Comparison of ENCODE assay signal across 8 cellular contexts in genomic region chr15:41559489-41560177, GRCh38. TPM values are rescaled to one million over a fixed set of nuclear protein-coding genes. Genes with fewer than 3 reads are reported as not detected.
DNase-seq lines count a peak whose midpoint lies in the region; ATAC-seq and TF ChIP-seq lines count a peak whose summit lies in the region.

No MANE protein-coding gene starts in this region.

- TF ChIP-seq CTCF in activated B cell treated with CpG ODN at 0.5 μM for 24 hours (IDR thresholded peaks at IDR 0.05) = no peak
- no peak for TF ChIP-seq CTCF in gastroesophageal sphincter (IDR thresholded peaks at IDR 0.05)
- TF ChIP-seq CTCF in parathyroid adenoma (IDR thresholded peaks at IDR 0.05) = no peak

- H3K27ac Mint-ChIP-seq in activated CD4-positive, alpha-beta T cell treated with anti-CD3 and anti-CD28 coated beads, Interleukin-2, amount 10 ng/mL, durations not matched to agents 7 days and 5 days = no peak overlapping the region
- H3K27ac Mint-ChIP-seq in activated B cell treated with CpG ODN at 0.5 μM for 24 hours = peak overlapping the region; percentile 56

- TF ChIP-seq POLR2A in gastroesophageal sphincter (IDR thresholded peaks at IDR 0.05) = no peak

- H3K9ac ChIP-seq in parathyroid adenoma = no peak overlapping the region

- H3K9me3 ChIP-seq in gastroesophageal sphincter = no peaks in the 10 kb centered on the region
- H3K9me3 ChIP-seq in parathyroid adenoma (ENCODE audit: control insufficient read depth, low read length) = no peaks in the 10 kb centered on the region

- H3K79me2 ChIP-seq in parathyroid adenoma = no peaks in the 10 kb centered on the region

- H2AFZ ChIP-seq in parathyroid adenoma = peak overlapping the region; percentile 74

- H3K27me3 ChIP-seq in gastroesophageal sphincter = no peaks in the 10 kb centered on the region
- H3K27me3 ChIP-seq in parathyroid adenoma (ENCODE audit: control insufficient read depth, insufficient read depth, low read length) = no peaks in the 10 kb centered on the region

- H3K4me1 ChIP-seq in gastroesophageal sphincter (peaks cover 0 to 58% (median 10%) of the 10 kb centered on the region in 3 donors), parathyroid adenoma (no peaks in the 10 kb centered on the region)

- H3K36me3 ChIP-seq in gastroesophageal sphincter (peaks cover 0 to 6% of the 10 kb centered on the region in 2 donors), parathyroid adenoma (ENCODE audit: control insufficient read depth, insufficient read depth, low read length) (no peaks in the 10 kb centered on the region)

- no peak for DNase-seq in activated CD4-positive, alpha-beta T cell treated with anti-CD3 and anti-CD28 coated beads, Interleukin-2, amount 10 ng/mL, durations not matched to agents 7 days and 5 days
- DNase-seq in activated CD4-positive, alpha-beta T cell treated with anti-CD3 and anti-CD28 coated beads for 1 hour = no peak
- no peak for DNase-seq in activated B cell treated with CpG ODN at 0.5 μM for 24 hours

- CTCF ChIA-PET in activated CD4-positive, alpha-beta T cell treated with anti-CD3 and anti-CD28 coated beads, Interleukin-2, amount 10 ng/mL, durations not matched to agents 7 days and 5 days (lab: Charles Lee) = interaction anchor here (1.0 kb wide), 1 partner anchor 94 kb away, joined by 3 read pairs; no protein-coding TSS in a partner anchor
- CTCF ChIA-PET in activated B cell treated with CpG ODN at 0.5 μM for 24 hours (lab: Charles Lee) = no interaction called here

- H3K27ac ChIP-seq in gastroesophageal sphincter = peak overlapping the region in 3 of 4 donors; percentile 68 to 82 (median 77)
- H3K27ac ChIP-seq in parathyroid adenoma = no peak overlapping the region

- intact Hi-C loops in activated B cell treated with CpG ODN at 0.5 μM for 24 hours (cut with micrococcal nuclease) = loop anchor here (1.0 to 2.0 kb wide), 2 partner anchors 46 to 215 kb away; partner anchors contain the start of genes LTK and MAPKBP1

- peak overlapping the region; percentile 62 for H3K4me2 ChIP-seq in parathyroid adenoma (ENCODE audit: low read length)

- ATAC-seq in activated B cell treated with CpG ODN at 0.5 μM for 24 hours (ENCODE audit: low read depth) (no peak), gastroesophageal sphincter (peak; percentile 6), HG03025 (IDR thresholded peaks at IDR 0.05; ENCODE audit: low FRiP score, unreplicated experiment) (no peak), GM21529 (IDR thresholded peaks at IDR 0.05; ENCODE audit: unreplicated experiment) (no peak), GM18858 (IDR thresholded peaks at IDR 0.05; ENCODE audit: unreplicated experiment) (no peak)

- H3K4me1 Mint-ChIP-seq in activated CD4-positive, alpha-beta T cell treated with anti-CD3 and anti-CD28 coated beads, Interleukin-2, amount 10 ng/mL, durations not matched to agents 7 days and 5 days = peaks cover 32% of the 10 kb centered on the region
- peaks cover 26% of the 10 kb centered on the region for H3K4me1 Mint-ChIP-seq in activated B cell treated with CpG ODN at 0.5 μM for 24 hours

- H3K4me3 ChIP-seq in gastroesophageal sphincter = peak overlapping the region; percentile 49 to 84
- H3K4me3 ChIP-seq in parathyroid adenoma (ENCODE audit: low read depth, low read length) = peak overlapping the region; percentile 45

- peaks cover 35% of the 10 kb centered on the region for H3K27me3 Mint-ChIP-seq in activated CD4-positive, alpha-beta T cell treated with anti-CD3 and anti-CD28 coated beads, Interleukin-2, amount 10 ng/mL, durations not matched to agents 7 days and 5 days
- peaks cover 36% of the 10 kb centered on the region for H3K27me3 Mint-ChIP-seq in activated B cell treated with CpG ODN at 0.5 μM for 24 hours

- WGBS in gastroesophageal sphincter (ENCODE audit: low coverage in 1 of 2), 2 donors = no CpG with 5 or more reads among the region's 32 CpGs

- no peaks in the 10 kb centered on the region for H3K36me3 Mint-ChIP-seq in activated CD4-positive, alpha-beta T cell treated with anti-CD3 and anti-CD28 coated beads, Interleukin-2, amount 10 ng/mL, durations not matched to agents 7 days and 5 days (ENCODE audit: low read depth)
- no peaks in the 10 kb centered on the region for H3K36me3 Mint-ChIP-seq in activated B cell treated with CpG ODN at 0.5 μM for 24 hours (ENCODE audit: low read depth)

- H3K4me3 Mint-ChIP-seq in activated CD4-positive, alpha-beta T cell treated with anti-CD3 and anti-CD28 coated beads, Interleukin-2, amount 10 ng/mL, durations not matched to agents 7 days and 5 days = peak overlapping the region; percentile 69
- H3K4me3 Mint-ChIP-seq in activated B cell treated with CpG ODN at 0.5 μM for 24 hours = peak overlapping the region; percentile 78

- H3K9me3 Mint-ChIP-seq in activated CD4-positive, alpha-beta T cell treated with anti-CD3 and anti-CD28 coated beads, Interleukin-2, amount 10 ng/mL, durations not matched to agents 7 days and 5 days = no peaks in the 10 kb centered on the region
- no peaks in the 10 kb centered on the region for H3K9me3 Mint-ChIP-seq in activated B cell treated with CpG ODN at 0.5 μM for 24 hours

- no peak for TF ChIP-seq EP300 in gastroesophageal sphincter (IDR thresholded peaks at IDR 0.05)

- POLR2A ChIA-PET in activated CD4-positive, alpha-beta T cell treated with anti-CD3 and anti-CD28 coated beads, Interleukin-2, amount 10 ng/mL, durations not matched to agents 7 days and 5 days (lab: Charles Lee) = no interaction called here
- POLR2A ChIA-PET in activated B cell treated with CpG ODN at 0.5 μM for 24 hours (lab: Charles Lee) = no interaction called here

RNA-seq across cellular contexts. Expression of gene TYRO3, which starts 0.6 kb away (rescaled TPM):
- 1 to 10 TPM; 1.1 to 1.9 TPM for total RNA-seq in activated CD4-positive, alpha-beta T cell treated with anti-CD3 and anti-CD28 coated beads, Interleukin-2, amount 10 ng/mL, durations not matched to agents 7 days and 5 days
- total RNA-seq in activated B cell treated with CpG ODN at 0.5 μM for 24 hours = 0.22 TPM in 1 of 2 replicates, not detected in the other
- total RNA-seq in gastroesophageal sphincter = 1 to 10 TPM; 3.1 to 9.5 (median 8.4) TPM

RNA-seq across cellular contexts. Expression of gene RPAP1, which starts 15.6 kb away (rescaled TPM):
- 10 to 100 TPM; 33.8 to 36.3 TPM for total RNA-seq in activated CD4-positive, alpha-beta T cell treated with anti-CD3 and anti-CD28 coated beads, Interleukin-2, amount 10 ng/mL, durations not matched to agents 7 days and 5 days
- total RNA-seq in activated B cell treated with CpG ODN at 0.5 μM for 24 hours (56.1 TPM in 2 replicates), gastroesophageal sphincter (10 to 100 TPM; 10.4 to 33.1 (median 12.6) TPM)

RNA-seq across cellular contexts. Expression of gene LTK, which starts 46.0 kb away (rescaled TPM):
- total RNA-seq in activated CD4-positive, alpha-beta T cell treated with anti-CD3 and anti-CD28 coated beads, Interleukin-2, amount 10 ng/mL, durations not matched to agents 7 days and 5 days = 1 to 10 TPM in 1 of 2 experiments, under 1 TPM in 1; 0.87 to 1.1 TPM
- total RNA-seq in activated B cell treated with CpG ODN at 0.5 μM for 24 hours (1.9 and 2.2 TPM in 2 replicates), gastroesophageal sphincter (under 1 TPM in 3 of 4 donors, not detected in 1; 0.16 to 0.54 (median 0.19) TPM)
